In the genomic region with DNA sequence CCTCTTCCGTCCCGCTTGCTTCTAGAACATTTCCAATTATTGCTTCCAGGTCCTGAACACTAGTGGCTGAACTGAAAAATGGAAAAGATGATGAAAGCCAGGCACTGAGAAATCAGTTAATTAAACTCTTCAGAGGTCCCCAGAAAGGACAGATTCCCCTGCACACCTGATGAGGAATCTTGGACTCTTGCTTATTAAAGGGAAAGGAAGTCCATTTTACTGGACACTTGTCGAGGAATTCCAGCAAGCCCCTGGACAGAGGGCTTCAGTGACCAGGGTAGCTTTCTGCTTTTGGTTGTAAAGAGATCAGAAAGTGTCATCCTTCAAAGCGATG, we compare ENCODE assay signal across 1 cellular context.
TF ChIP-seq lines count a peak whose summit lies in the region.

No MANE protein-coding gene starts in this region.

TF ChIP-seq in K562, 482 proteins besides CTCF, POLR2A, EP300 and RAD21 (continued from another document and continues in another):
- TF ChIP-seq SPI1 (IDR thresholded peaks at IDR 0.05; ENCODE audit: borderline replicate concordance, low read depth, low read length): peak; percentile 71; the same call in 1 of the 2 replicates
- 0 out of 2 replicates have a peak, but pooled peaks have one; percentile 6 for TF ChIP-seq CXXC5 (CRISPR knock-in tag; IDR thresholded peaks at IDR 0.05)
- TF ChIP-seq CUX1 (CRISPR knock-in tag; IDR thresholded peaks at IDR 0.05): 0 out of 2 replicates have a peak, but pooled peaks have one; percentile 28
- peak; percentile 22; the same call in 1 of the 2 replicates for TF ChIP-seq THRAP3 (IDR thresholded peaks at IDR 0.05; ENCODE audit: borderline replicate concordance)
- TF ChIP-seq RREB1 (CRISPR knock-in tag; IDR thresholded peaks at IDR 0.05): no peak
- no peak for TF ChIP-seq TRIM24 (IDR thresholded peaks at IDR 0.05)
- no peak for TF ChIP-seq ZNF407 (IDR thresholded peaks at IDR 0.05; ENCODE audit: low read depth)
- TF ChIP-seq MNT (conservative IDR thresholded peaks at IDR 0.05): 0 out of 4 replicates have a peak, but pooled peaks of 1 of the 2 experiments have one; percentile 4
- TF ChIP-seq GABPA (tag; conservative IDR thresholded peaks at IDR 0.05; ENCODE audit: low read depth): 0 out of 2 replicates have a peak, but pooled peaks have one; percentile 15
- TF ChIP-seq ZNF134 (CRISPR knock-in tag; conservative IDR thresholded peaks at IDR 0.05): peak; percentile 55; the same call in 1 of the 2 replicates
- TF ChIP-seq, protein P1, sequence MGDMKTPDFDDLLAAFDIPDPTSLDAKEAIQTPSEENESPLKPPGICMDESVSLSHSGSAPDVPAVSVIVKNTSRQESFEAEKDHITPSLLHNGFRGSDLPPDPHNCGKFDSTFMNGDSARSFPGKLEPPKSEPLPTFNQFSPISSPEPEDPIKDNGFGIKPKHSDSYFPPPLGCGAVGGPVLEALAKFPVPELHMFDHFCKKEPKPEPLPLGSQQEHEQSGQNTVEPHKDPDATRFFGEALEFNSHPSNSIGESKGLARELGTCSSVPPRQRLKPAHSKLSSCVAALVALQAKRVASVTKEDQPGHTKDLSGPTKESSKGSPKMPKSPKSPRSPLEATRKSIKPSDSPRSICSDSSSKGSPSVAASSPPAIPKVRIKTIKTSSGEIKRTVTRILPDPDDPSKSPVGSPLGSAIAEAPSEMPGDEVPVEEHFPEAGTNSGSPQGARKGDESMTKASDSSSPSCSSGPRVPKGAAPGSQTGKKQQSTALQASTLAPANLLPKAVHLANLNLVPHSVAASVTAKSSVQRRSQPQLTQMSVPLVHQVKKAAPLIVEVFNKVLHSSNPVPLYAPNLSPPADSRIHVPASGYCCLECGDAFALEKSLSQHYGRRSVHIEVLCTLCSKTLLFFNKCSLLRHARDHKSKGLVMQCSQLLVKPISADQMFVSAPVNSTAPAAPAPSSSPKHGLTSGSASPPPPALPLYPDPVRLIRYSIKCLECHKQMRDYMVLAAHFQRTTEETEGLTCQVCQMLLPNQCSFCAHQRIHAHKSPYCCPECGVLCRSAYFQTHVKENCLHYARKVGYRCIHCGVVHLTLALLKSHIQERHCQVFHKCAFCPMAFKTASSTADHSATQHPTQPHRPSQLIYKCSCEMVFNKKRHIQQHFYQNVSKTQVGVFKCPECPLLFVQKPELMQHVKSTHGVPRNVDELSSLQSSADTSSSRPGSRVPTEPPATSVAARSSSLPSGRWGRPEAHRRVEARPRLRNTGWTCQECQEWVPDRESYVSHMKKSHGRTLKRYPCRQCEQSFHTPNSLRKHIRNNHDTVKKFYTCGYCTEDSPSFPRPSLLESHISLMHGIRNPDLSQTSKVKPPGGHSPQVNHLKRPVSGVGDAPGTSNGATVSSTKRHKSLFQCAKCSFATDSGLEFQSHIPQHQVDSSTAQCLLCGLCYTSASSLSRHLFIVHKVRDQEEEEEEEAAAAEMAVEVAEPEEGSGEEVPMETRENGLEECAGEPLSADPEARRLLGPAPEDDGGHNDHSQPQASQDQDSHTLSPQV (IDR thresholded peaks at IDR 0.05): peak; percentile 46; the same call in 1 of the 2 replicates
- no peak for TF ChIP-seq SMAD3 (CRISPR knock-in tag; conservative IDR thresholded peaks at IDR 0.05)
- TF ChIP-seq ZNF583 (CRISPR knock-in tag; IDR thresholded peaks at IDR 0.05): 0 out of 2 replicates have a peak, but pooled peaks have one; percentile 3
- no peak for TF ChIP-seq BMI1 (IDR thresholded peaks at IDR 0.05; ENCODE audit: low read length)
- no peak for TF ChIP-seq MYBL2 (IDR thresholded peaks at IDR 0.05; ENCODE audit: low read depth)
- TF ChIP-seq MYBL2 (CRISPR knock-in tag; IDR thresholded peaks at IDR 0.05; ENCODE audit: borderline replicate concordance): no peak
- TF ChIP-seq, protein P2, sequence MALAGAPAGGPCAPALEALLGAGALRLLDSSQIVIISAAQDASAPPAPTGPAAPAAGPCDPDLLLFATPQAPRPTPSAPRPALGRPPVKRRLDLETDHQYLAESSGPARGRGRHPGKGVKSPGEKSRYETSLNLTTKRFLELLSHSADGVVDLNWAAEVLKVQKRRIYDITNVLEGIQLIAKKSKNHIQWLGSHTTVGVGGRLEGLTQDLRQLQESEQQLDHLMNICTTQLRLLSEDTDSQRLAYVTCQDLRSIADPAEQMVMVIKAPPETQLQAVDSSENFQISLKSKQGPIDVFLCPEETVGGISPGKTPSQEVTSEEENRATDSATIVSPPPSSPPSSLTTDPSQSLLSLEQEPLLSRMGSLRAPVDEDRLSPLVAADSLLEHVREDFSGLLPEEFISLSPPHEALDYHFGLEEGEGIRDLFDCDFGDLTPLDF (CRISPR knock-in tag; IDR thresholded peaks at IDR 0.05): peak; percentile 57; the same call in 1 of the 2 replicates
- 0 out of 2 replicates have a peak, but pooled peaks have one; percentile 73 for TF ChIP-seq ZNF76 (CRISPR knock-in tag; IDR thresholded peaks at IDR 0.05; ENCODE audit: borderline replicate concordance)
- TF ChIP-seq ZNF764 (CRISPR knock-in tag; IDR thresholded peaks at IDR 0.05; ENCODE audit: low read depth): 0 out of 2 replicates have a peak, but pooled peaks have one; percentile 33
- TF ChIP-seq MAZ (CRISPR knock-in tag; conservative IDR thresholded peaks at IDR 0.05 in 1 of 2, IDR thresholded peaks at IDR 0.05 in 1 of 2): 0 out of 4 replicates have a peak, but pooled peaks of 1 of the 2 experiments have one; percentile 62
